ENCODE assay signal across 22 cellular contexts in the genomic region with DNA sequence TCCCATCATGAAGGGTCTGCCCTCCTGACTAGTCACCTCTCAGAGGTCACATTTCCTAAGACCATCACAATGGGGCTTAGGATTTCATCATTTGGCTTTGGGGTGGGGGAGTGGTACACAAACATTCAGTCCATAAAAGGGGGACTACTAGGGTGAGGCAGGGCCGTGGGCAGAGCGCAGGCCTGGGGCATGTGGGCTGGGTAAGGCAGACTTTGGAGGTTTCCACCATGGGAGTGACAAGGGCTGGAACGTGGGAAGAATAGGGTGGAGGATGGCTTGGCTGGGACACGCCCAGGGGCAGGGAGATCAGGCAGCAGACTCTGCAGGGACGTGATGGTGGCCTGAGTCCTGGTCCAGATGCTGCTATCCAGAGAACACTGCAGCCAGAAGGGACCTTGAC. TPM values are rescaled to one million over a fixed set of nuclear protein-coding genes. Genes with fewer than 3 reads are reported as not detected.
"Had no signal": no experiment of that assay in that cellular context is flagged by ENCODE, and none has a peak within 500 bp of the region (broad histone marks: within the 10 kb centered on the region; RNA-seq: fewer than 3 reads in every experiment).

No MANE protein-coding gene starts in this region.

- H3K27me3 ChIP-seq: Peyer's patch had no signal

- DNase-seq: activated CD4-positive, alpha-beta memory T cell treated with anti-CD3 and anti-CD28 coated beads for 36 hours; activated CD4-positive, alpha-beta T cell treated with anti-CD3 and anti-CD28 coated beads, Interleukin-2, amount 10 ng/mL, durations not matched to agents 7 days and 5 days; activated CD4-positive, CD25-positive, alpha-beta regulatory T cell treated with anti-CD3 and anti-CD28 coated beads, Interleukin-2, amount 50 U/mL, for 72 hours; activated CD8-positive, alpha-beta memory T cell treated with anti-CD3 and anti-CD28 coated beads for 24 hours; activated gamma-delta T cell; activated naive CD4-positive, alpha-beta T cell treated with anti-CD3 and anti-CD28 coated beads for 36 hours; activated T-cell treated with anti-CD3 and anti-CD28 coated beads, Interleukin-2, amount 50 U/mL, for 4 hours; amygdala; Kasumi-1; KBM-7; NCI-H1105 treated with DMSO at 0.1 percent for 48 hours; NCI-H1436 treated with DMSO at 0.1 percent for 48 hours; NCI-H187; NCI-H2081 treated with DMSO at 0.1 percent for 48 hours; NCI-H446; NCI-H524; SIG-M5; T-helper 17 cell; T-helper 9 cell had no signal

- H3K4me1 ChIP-seq: Peyer's patch had no signal

- H3K9me3 ChIP-seq: Peyer's patch had no signal

- H3K36me3 ChIP-seq: Peyer's patch had no signal

- ATAC-seq: activated T-cell treated with anti-CD3 and anti-CD28 coated beads, Interleukin-2, amount 50 U/mL, for 4 hours; T-helper 17 cell; WTC11 had no signal

- H3K4me3 ChIP-seq: Peyer's patch had no signal

RNA-seq across cellular contexts. Expression of a gene that starts 24.6 kb away (rescaled TPM):
- total RNA-seq: activated CD4-positive, alpha-beta T cell treated with anti-CD3 and anti-CD28 coated beads, Interleukin-2, amount 10 ng/mL, durations not matched to agents 7 days and 5 days; activated naive CD4-positive, alpha-beta T cell treated with anti-CD3 and anti-CD28 coated beads for 36 hours; activated T-cell treated with anti-CD3 and anti-CD28 coated beads, Interleukin-2, amount 50 U/mL, for 4 hours; astrocyte; Peyer's patch; T-helper 17 cell had no signal

RNA-seq across cellular contexts. Expression of a gene that starts 45.1 kb away (rescaled TPM):
- total RNA-seq: activated CD4-positive, alpha-beta memory T cell treated with anti-CD3 and anti-CD28 coated beads for 36 hours had no signal
